Comparison of ENCODE assay signal across 8 cellular contexts in the genomic region with DNA sequence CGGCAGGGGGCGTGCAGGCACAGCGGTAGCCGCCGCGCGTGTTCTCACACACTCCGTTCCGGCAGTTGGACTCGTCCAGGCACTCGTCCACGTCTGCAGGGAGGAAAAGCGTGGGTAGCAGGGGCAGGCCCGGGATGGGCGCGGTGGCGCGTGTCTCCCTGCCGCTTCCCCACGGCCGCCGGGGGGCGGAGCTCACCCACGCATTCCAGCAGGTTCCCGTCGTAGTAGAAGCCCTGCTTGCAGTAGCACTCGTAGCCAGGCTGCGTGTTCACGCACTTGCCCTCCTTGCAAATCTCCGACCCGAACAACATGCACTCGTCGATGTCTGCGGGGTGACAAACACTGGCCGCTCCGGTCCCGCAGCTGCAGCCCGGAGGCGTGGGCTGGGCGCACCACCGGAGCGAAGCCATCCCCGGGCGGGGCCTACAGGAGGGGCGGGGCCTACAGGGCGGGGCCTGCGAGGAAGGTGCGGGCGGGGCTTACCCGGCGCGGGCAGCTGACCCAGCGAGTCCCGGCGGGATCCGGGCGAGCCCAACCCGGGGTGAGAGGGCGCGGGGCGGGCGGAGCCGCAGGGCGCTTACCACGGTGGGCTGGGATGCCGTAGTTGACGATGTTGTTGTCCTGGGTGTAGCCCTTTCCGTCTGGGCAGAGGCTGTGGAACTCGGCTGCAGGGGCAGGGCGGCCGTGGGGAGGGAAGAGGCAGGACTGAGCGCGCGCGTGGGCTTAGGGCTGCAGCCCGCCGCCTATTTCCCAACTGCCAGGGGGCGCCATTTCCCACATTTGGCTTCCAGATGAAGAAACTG. TPM values are rescaled to one million over a fixed set of nuclear protein-coding genes. Genes with fewer than 3 reads are reported as not detected.
A peak's percentile ranks its signal among the peaks of the same experiment; 100 is the strongest.
DNase-seq lines count a peak whose midpoint lies in the region; ATAC-seq and TF ChIP-seq lines count a peak whose summit lies in the region.

No MANE protein-coding gene starts in this region.

- H3K36me3 ChIP-seq in WERI-Rb-1 (peaks cover 35% of the 10 kb centered on the region), breast epithelium (no peaks in the 10 kb centered on the region)

- H3K27ac ChIP-seq in WERI-Rb-1 (no peak overlapping the region), breast epithelium (peak overlapping the region; percentile 88 to 97)

- peak; percentile 74 for ATAC-seq in HG02759 (IDR thresholded peaks at IDR 0.05; ENCODE audit: unreplicated experiment)

- no peak for TF ChIP-seq POLR2A in breast epithelium (IDR thresholded peaks at IDR 0.05)

- peak overlapping the region; percentile 81 to 88 (median 87) for H3K4me3 Mint-ChIP-seq in immature natural killer cell

- TF ChIP-seq CTCF in WERI-Rb-1 (IDR thresholded peaks at IDR 0.05; ENCODE audit: low read depth, low read length): peak; percentile 71
- TF ChIP-seq CTCF in breast epithelium (IDR thresholded peaks at IDR 0.05): peak; percentile 92 to 97 (median 96)

- no peaks in the 10 kb centered on the region for H3K9me3 Mint-ChIP-seq in immature natural killer cell

- DNase-seq in NCI-H1417 (lab: John Stamatoyannopoulos, UW) (peak in 2 of 3 experiments; percentile 17 to 82), NCI-H1417 treated with DMSO at 0.1 percent for 48 hours (lab: John Stamatoyannopoulos, UW) (no peak), NCI-H1694 (lab: John Stamatoyannopoulos, UW) (peak; percentile 58), WERI-Rb-1 (peak; percentile 83), breast epithelium (ENCODE audit: low spot score in 2 of 2) (peak; percentile 83 to 93), immature natural killer cell (peak; percentile 91 to 93 (median 93))
- DNase-seq in stimulated activated CD4-positive, alpha-beta T cell treated with anti-CD3 and anti-CD28 coated beads, Interleukin-12 subunit alpha, Interleukin-12 subunit beta, amount 100 ng/mL, for 24 hours (ENCODE audit: low read depth in 2 of 2): peak; percentile 75 to 86

- peaks cover 6 to 12% of the 10 kb centered on the region in 2 donors for H3K4me1 ChIP-seq in breast epithelium

- H3K27me3 ChIP-seq in WERI-Rb-1 (ENCODE audit: insufficient read depth, low read depth, severe bottlenecking) (no peaks in the 10 kb centered on the region), breast epithelium (no peaks in the 10 kb centered on the region)

- H3K27ac Mint-ChIP-seq in immature natural killer cell: peak overlapping the region; percentile 65 to 92 (median 85)

- peaks cover 0 to 4% (median 0%) of the 10 kb centered on the region in 3 donors for H3K36me3 Mint-ChIP-seq in immature natural killer cell

- intact Hi-C loops in breast epithelium (cut with DNase I; ENCODE audit: low total_unique reads): loop anchor here (5.0 kb wide), 2 partner anchors 47 to 763 kb away; partner anchors contain the start of gene SF1

- peaks cover 13 to 18% of the 10 kb centered on the region in 2 donors for H3K4me1 Mint-ChIP-seq in immature natural killer cell

- H3K27me3 Mint-ChIP-seq in immature natural killer cell (ENCODE audit: low read depth in 3 of 3): peaks cover 0 to 3% (median 3%) of the 10 kb centered on the region in 3 donors

- H3K9me3 ChIP-seq in WERI-Rb-1 (ENCODE audit: severe bottlenecking): no peaks in the 10 kb centered on the region
- no peaks in the 10 kb centered on the region for H3K9me3 ChIP-seq in breast epithelium

- H3K4me3 ChIP-seq in WERI-Rb-1 (ENCODE audit: low read depth, low read length) (no peak overlapping the region), breast epithelium (peak overlapping the region; percentile 41 to 71 (median 56))

RNA-seq across cellular contexts. Expression of gene SCYL1, which starts 15.6 kb away (rescaled TPM):
- 10 to 100 TPM; 74.1 to 83.4 (median 83.2) TPM for total RNA-seq in breast epithelium
- polyA plus RNA-seq in immature natural killer cell: 10 to 100 TPM; 17.8 to 52.5 (median 23.3) TPM

RNA-seq across cellular contexts. Expression of gene LTBP3, which starts 17.7 kb away (rescaled TPM):
- total RNA-seq in breast epithelium: 10 to 100 TPM; 63.0 to 98.9 (median 95.7) TPM
- 10 to 100 TPM in 2 of 3 donors, 1 to 10 TPM in 1; 3.3 to 21.0 (median 14.5) TPM for polyA plus RNA-seq in immature natural killer cell

RNA-seq across cellular contexts. Expression of gene ZNRD2, which starts 29.8 kb away (rescaled TPM):
- total RNA-seq in breast epithelium: 10 to 100 TPM; 48.9 to 60.0 (median 59.4) TPM
- polyA plus RNA-seq in immature natural killer cell: 100 to 1,000 TPM in 2 of 3 donors, 10 to 100 TPM in 1; 100.0 to 138 (median 117) TPM

RNA-seq across cellular contexts. Expression of gene FAM89B, which starts 31.8 kb away (rescaled TPM):
- total RNA-seq in breast epithelium: 10 to 100 TPM; 37.4 to 51.4 (median 40.8) TPM
- polyA plus RNA-seq in immature natural killer cell: 100 to 1,000 TPM in 2 of 3 donors, 10 to 100 TPM in 1; 98.6 to 173 (median 158) TPM

RNA-seq across cellular contexts. Expression of gene EHBP1L1, which starts 35.4 kb away (rescaled TPM):
- 10 to 100 TPM; 28.0 to 68.8 (median 33.4) TPM for total RNA-seq in breast epithelium
- 10 to 100 TPM; 14.8 to 19.3 (median 17.7) TPM for polyA plus RNA-seq in immature natural killer cell
